Comparison of ENCODE assay signal across 30 cellular contexts in the genomic region with DNA sequence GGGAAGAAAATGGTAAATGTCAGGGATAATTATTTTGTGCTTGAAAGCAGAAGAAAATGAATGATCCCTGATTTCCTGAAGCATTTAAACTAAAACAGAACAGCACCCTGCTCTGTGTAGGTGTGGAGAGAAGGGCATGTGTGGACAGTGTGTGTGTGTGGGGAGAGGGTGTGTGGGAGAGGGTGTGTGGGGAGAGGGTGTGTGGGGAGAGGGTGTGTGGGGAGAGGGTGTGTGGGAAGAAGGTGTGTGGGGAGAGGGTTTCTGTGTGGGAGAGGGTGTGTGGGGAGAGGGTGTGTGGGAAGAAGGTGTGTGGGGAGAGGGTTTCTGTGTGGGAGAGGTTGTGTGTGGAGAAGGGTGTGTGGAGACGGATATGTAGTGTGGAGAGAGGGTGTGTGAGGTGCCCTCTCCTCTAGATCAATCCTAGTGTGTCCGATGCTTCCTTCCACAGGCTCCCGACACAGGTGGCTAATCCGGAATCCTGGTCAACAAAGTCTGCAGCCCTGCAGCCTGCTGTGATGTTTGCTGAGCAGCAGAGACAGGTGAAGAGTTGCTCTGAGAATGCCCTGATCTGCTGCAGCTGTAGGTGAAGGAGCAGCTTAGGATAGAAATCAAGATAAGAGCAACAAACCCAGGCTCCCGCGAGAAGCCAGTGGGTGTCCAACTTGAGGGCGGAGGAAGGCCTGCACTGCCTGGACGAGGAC. TPM values are rescaled to one million over a fixed set of nuclear protein-coding genes. Genes with fewer than 3 reads are reported as not detected.
DNase-seq lines count a peak whose midpoint lies in the region; ATAC-seq, FAIRE-seq and TF ChIP-seq lines count a peak whose summit lies in the region.
"Had no signal": no experiment of that assay in that cellular context is flagged by ENCODE, and none has a peak within 500 bp of the region (broad histone marks: within the 10 kb centered on the region; RNA-seq: fewer than 3 reads in every experiment).

No MANE protein-coding gene starts in this region.

- no peak for FAIRE-seq in H1 (lab: Jason Lieb, UNC)
- FAIRE-seq: kidney had no signal

- H3K4me3 ChIP-seq in left ventricle myocardium inferior: no peak overlapping the region
- no peak overlapping the region for H3K4me3 ChIP-seq in H1 (ENCODE audit: extremely low read depth in 1 of 4, insufficient read depth in 2 of 4, low read depth in 3 of 4, low read length in 4 of 4)
- H3K4me3 ChIP-seq in gastrocnemius medialis: no peak overlapping the region
- H3K4me3 ChIP-seq: adrenal gland, heart left ventricle, lung, mucosa of descending colon, PC-9, SJCRH30, upper lobe of left lung had no signal

- no peak overlapping the region for H4K8ac ChIP-seq in H1 (ENCODE audit: extremely low read depth, insufficient read depth, low read length)

- no peak overlapping the region for H2BK5ac ChIP-seq in H1 (ENCODE audit: low read depth, low read length)

- no peak for TF ChIP-seq POLR2A in H1 (IDR thresholded peaks at IDR 0.05; ENCODE audit: control extremely low read depth in 1 of 2, low read depth in 2 of 2, low read length in 2 of 2)
- no peak for TF ChIP-seq POLR2A in gastrocnemius medialis (IDR thresholded peaks at IDR 0.05)

- no peak overlapping the region for H3K56ac ChIP-seq in H1 (replicated peaks; ENCODE audit: insufficient read length, low read depth, low read length)

- H3K27me3 ChIP-seq in left ventricle myocardium inferior (ENCODE audit: low read depth): peaks cover 60% of the 10 kb centered on the region
- peaks cover 0 to 16% (median 4%) of the 10 kb centered on the region in 4 experiments; a peak in 4 of 7 replicates for H3K27me3 ChIP-seq in H1 (replicated peaks in 1 of 4; ENCODE audit: control insufficient read depth in 3 of 4, extremely low read depth in 1 of 4, insufficient read depth in 3 of 4, low read length in 3 of 4)
- H3K27me3 ChIP-seq in gastrocnemius medialis: peaks cover 8 to 29% (median 10%) of the 10 kb centered on the region in 3 donors
- H3K27me3 ChIP-seq: SJCRH30 had no signal

- H3K27ac ChIP-seq in left ventricle myocardium inferior (replicated peaks) (no peak overlapping the region), H1 (ENCODE audit: low read depth, low read length) (no peak overlapping the region), gastrocnemius medialis (no peak overlapping the region)
- H3K27ac ChIP-seq: adrenal gland, heart left ventricle, PC-9, SJCRH30, upper lobe of left lung had no signal

- H3K9ac ChIP-seq in H1 (replicated peaks in 1 of 4; ENCODE audit: extremely low read depth in 1 of 4, low read depth in 3 of 4, low read length in 3 of 4): no peak overlapping the region

- no peak for TF ChIP-seq EP300 in H1 (IDR thresholded peaks at IDR 0.05; ENCODE audit: borderline replicate concordance in 1 of 2, low read depth in 2 of 2, low read length in 2 of 2)

- POLR2A ChIA-PET in H1 (lab: Charles Lee; ENCODE audit: partially characterized antibody): interaction anchor here (1.0 kb wide), 1 partner anchor 12 kb away, joined by 3 read pairs; no protein-coding TSS in a partner anchor

- TF ChIP-seq CTCF in left ventricle myocardium inferior (IDR thresholded peaks at IDR 0.05; ENCODE audit: borderline replicate concordance): no peak
- no peak for TF ChIP-seq CTCF in H1 (IDR thresholded peaks at IDR 0.05; ENCODE audit: control extremely low read depth in 1 of 3, insufficient read depth in 1 of 3, low read depth in 1 of 3, low read length in 3 of 3)
- no peak for TF ChIP-seq CTCF in gastrocnemius medialis (IDR thresholded peaks at IDR 0.05 in 4 of 5, conservative IDR thresholded peaks at IDR 0.05 in 1 of 5)

- WGBS in H1 (ENCODE audit: extremely low coverage in 1 of 2, insufficient coverage in 1 of 2, insufficient read length in 1 of 2, insufficient replicate concordance in 2 of 2, low coverage in 1 of 2, low lambda C conversion rate in 2 of 2, missing lambda C conversion rate in 1 of 2), 2 experiments: 69% methylated on average over 8 of the region's 8 CpGs; no CpG with 5 or more reads in 1 of the 2 experiments

- no peak overlapping the region for H3K23ac ChIP-seq in H1 (ENCODE audit: insufficient read length)

- H3K23me2 ChIP-seq in H1 (ENCODE audit: low read depth, low read length): peaks cover 5% of the 10 kb centered on the region

- no peak overlapping the region for H2BK15ac ChIP-seq in H1 (ENCODE audit: low read length)

- no peak overlapping the region for H3K18ac ChIP-seq in H1 (ENCODE audit: extremely low read depth, low read length)

- H3K79me2 ChIP-seq in H1 (ENCODE audit: control insufficient read depth in 1 of 2, insufficient read depth in 2 of 2, low read length in 2 of 2): no peaks in the 10 kb centered on the region

- H4K5ac ChIP-seq in H1 (ENCODE audit: insufficient read length, low read depth, low read length): no peak overlapping the region

- TF ChIP-seq RAD21 in H1 (IDR thresholded peaks at IDR 0.05 in 1 of 2, conservative IDR thresholded peaks at IDR 0.05 in 1 of 2; ENCODE audit: low read depth in 2 of 2, low read length in 2 of 2): no peak

- peak overlapping the region; percentile 27; the same call in 1 of the 2 replicates for H2BK12ac ChIP-seq in H1 (ENCODE audit: low read depth, low read length)

- peak; percentile 20 for ATAC-seq in left ventricle myocardium superior
- no peak for ATAC-seq in gastrocnemius medialis
- ATAC-seq: mucosa of descending colon had no signal

- H3K79me1 ChIP-seq in H1 (ENCODE audit: low read depth, low read length): peaks cover 4% of the 10 kb centered on the region; the same call in 1 of the 2 replicates

- intact Hi-C loops in left ventricle myocardium superior (cut with micrococcal nuclease): no loop called here
- intact Hi-C loops in left ventricle myocardium inferior (cut with micrococcal nuclease): no loop called here
- intact Hi-C loops in gastrocnemius medialis (cut with DNase I; ENCODE audit: low total_unique reads): no loop called here

- H2AFZ ChIP-seq in H1 (ENCODE audit: low read length): no peak overlapping the region
- H2AFZ ChIP-seq: PC-9 had no signal

- H4K91ac ChIP-seq in H1 (replicated peaks; ENCODE audit: insufficient read length, low read length): no peak overlapping the region

- H3K4me2 ChIP-seq in H1 (ENCODE audit: insufficient read depth in 1 of 2, low read depth in 2 of 2, low read length in 2 of 2): 0 out of 4 replicates have a peak overlapping the region, but pooled peaks of 1 of the 2 experiments have one; percentile 8
- H3K4me2 ChIP-seq: PC-9 had no signal

- no peak overlapping the region for H3K14ac ChIP-seq in H1 (ENCODE audit: insufficient read length)

- no peak overlapping the region; the same call in 1 of the 2 replicates for H2AK5ac ChIP-seq in H1 (ENCODE audit: low read depth, low read length)

- H3K4ac ChIP-seq in H1 (replicated peaks; ENCODE audit: insufficient read length, low read depth, low read length): no peak overlapping the region

- no peaks in the 10 kb centered on the region for H3K9me3 ChIP-seq in left ventricle myocardium inferior (replicated peaks)
- peaks cover 4 to 6% of the 10 kb centered on the region in 2 experiments; a peak in 1 of 4 replicates for H3K9me3 ChIP-seq in H1 (ENCODE audit: insufficient read depth in 2 of 2, low read depth in 1 of 2, low read length in 1 of 2)
- no peaks in the 10 kb centered on the region for H3K9me3 ChIP-seq in gastrocnemius medialis
- H3K9me3 ChIP-seq: adrenal gland, heart left ventricle, mucosa of descending colon, SJCRH30, upper lobe of left lung had no signal

- no peak for DNase-seq in left ventricle myocardium superior
- no peak for DNase-seq in left ventricle myocardium inferior
- peak; percentile 32 for DNase-seq in NCI-H146 treated with DMSO at 0.1 percent for 48 hours (lab: John Stamatoyannopoulos, UW; ENCODE audit: unreplicated experiment)
- DNase-seq in H1 (ENCODE audit: low read depth in 1 of 2, low spot score in 2 of 2): no peak
- DNase-seq in NCI-H2227 treated with DMSO at 0.1 percent for 48 hours (lab: John Stamatoyannopoulos, UW): no peak
- DNase-seq in DMS153 (lab: John Stamatoyannopoulos, UW): no peak
- DNase-seq in gastrocnemius medialis: no peak
- DNase-seq: activated CD4-positive, alpha-beta memory T cell treated with anti-CD3 and anti-CD28 coated beads for 36 hours; activated CD8-positive, alpha-beta memory T cell treated with anti-CD3 and anti-CD28 coated beads, Interleukin-2, amount 50 U/mL, for 4 hours; activated naive CD4-positive, alpha-beta T cell treated with anti-CD3 and anti-CD28 coated beads for 36 hours; adrenal gland; C1 segment of cervical spinal cord; erythroblast; foreskin fibroblast; heart left ventricle; HFFc6; IMR-90; kidney; mucosa of descending colon; NCI-H1105; NCI-H2081 treated with DMSO at 0.1 percent for 48 hours; NCI-H446 treated with DMSO at 0.1 percent for 48 hours; PC-9; retina; stimulated activated CD4-positive, alpha-beta T cell treated with anti-CD3 and anti-CD28 coated beads, Interleukin-2, amount 100 ng/mL, for 24 hours had no signal

- peaks cover 0 to 6% of the 10 kb centered on the region in 2 experiments for H4K20me1 ChIP-seq in H1 (replicated peaks in 1 of 2; ENCODE audit: control insufficient read depth in 1 of 2, insufficient read depth in 2 of 2, low read length in 2 of 2)

- H3K4me1 ChIP-seq in left ventricle myocardium inferior: no peaks in the 10 kb centered on the region
- H3K4me1 ChIP-seq in H1 (replicated peaks in 1 of 4; ENCODE audit: control insufficient read depth in 3 of 4, insufficient read depth in 4 of 4, low read length in 3 of 4): peaks cover 0 to 6% (median 3%) of the 10 kb centered on the region in 4 experiments; a peak in 4 of 7 replicates
- H3K4me1 ChIP-seq in gastrocnemius medialis: no peaks in the 10 kb centered on the region
- H3K4me1 ChIP-seq: adrenal gland, heart left ventricle, SJCRH30, upper lobe of left lung had no signal

- H3K36me3 ChIP-seq in left ventricle myocardium inferior (no peaks in the 10 kb centered on the region), H1 (ENCODE audit: control insufficient read depth in 2 of 4, insufficient read depth in 4 of 4, low read length in 3 of 4) (no peaks in the 10 kb centered on the region), gastrocnemius medialis (no peaks in the 10 kb centered on the region)
- H3K36me3 ChIP-seq: adrenal gland, heart left ventricle, SJCRH30, upper lobe of left lung had no signal

- H2BK120ac ChIP-seq in H1 (replicated peaks; ENCODE audit: low read depth, low read length): no peak overlapping the region

- no peak overlapping the region for H2BK20ac ChIP-seq in H1 (ENCODE audit: low read length)

- CTCF ChIA-PET in H1 (lab: Charles Lee; ENCODE audit: partially characterized antibody): interaction anchor here (1.1 to 1.5 kb wide), 2 partner anchors 13 to 39 kb away, joined by 3 to 4 read pairs; no protein-coding TSS in a partner anchor

- in situ Hi-C loops in gastrocnemius medialis (cut with MboI; ENCODE audit: low sequenced_read_pairs in 4 of 4): no loop called here

RNA-seq across cellular contexts. Expression of a gene that starts 15.5 kb away (rescaled TPM):
- total RNA-seq in left ventricle myocardium superior: 19.6 TPM
- 18.6 TPM for total RNA-seq in left ventricle myocardium inferior
- 0.82 and 1.2 TPM in 2 replicates for total RNA-seq in H1 (2021; fragmentation: NEBNext Ultra II Directional; extraction: Animal tissue kit (Norgen Biotek cat#: 25700))
- 0.45 and 0.97 TPM in 2 replicates for polyA plus RNA-seq in H1 (2011; rRNA removed)
- 0.87 TPM for polyA plus RNA-seq in H1 (2011; cell fraction: cytosol; rRNA removed)
- 1.8 TPM for polyA plus RNA-seq in H1 (2011; cell fraction: nucleus; rRNA removed)
- polyA plus RNA-seq in H1 (2012, experiment 1 of 2): 0.40 to 1.2 TPM (median 1.1 TPM) in 4 replicates
- 1.1 TPM for polyA plus RNA-seq in H1 (2012, experiment 2 of 2)
- polyA plus RNA-seq in H1 (2013, experiment 1 of 2): 1.0 TPM
- polyA plus RNA-seq in H1 (2013, experiment 2 of 2): 0.75 TPM
- 0.16 and 0.44 TPM in 2 replicates for polyA minus RNA-seq in H1 (2011; rRNA and poly(A)+ RNA removed)
- polyA minus RNA-seq in H1 (2011; cell fraction: cytosol; rRNA and poly(A)+ RNA removed): 0.95 TPM
- 0.50 TPM for polyA minus RNA-seq in H1 (2011; cell fraction: nucleus; rRNA and poly(A)+ RNA removed)
- 1 to 10 TPM in 1 of 4 donors, under 1 TPM in 1, not detected in 2; 0.78 to 1.7 TPM for total RNA-seq in gastrocnemius medialis
- total RNA-seq: activated CD4-positive, alpha-beta memory T cell treated with anti-CD3 and anti-CD28 coated beads for 36 hours; activated naive CD4-positive, alpha-beta T cell treated with anti-CD3 and anti-CD28 coated beads for 36 hours; activated T-helper 1 cell treated with anti-CD3 and anti-CD28 coated beads, Interleukin-12 subunit alpha, Interleukin-12 subunit beta, Interleukin-2, Interleukin-4 antibody, amounts not matched to agents 30 ng/mL and 10 ng/mL and 1 ng/mL, durations not matched to agents 14 hours and 24 hours and 36 hours; adrenal gland; HFFc6; IMR-90; kidney; lung; mucosa of descending colon; osteocyte; PC-9; SJCRH30 had no signal
- polyA plus RNA-seq: IMR-90 had no signal
